In the genomic region with DNA sequence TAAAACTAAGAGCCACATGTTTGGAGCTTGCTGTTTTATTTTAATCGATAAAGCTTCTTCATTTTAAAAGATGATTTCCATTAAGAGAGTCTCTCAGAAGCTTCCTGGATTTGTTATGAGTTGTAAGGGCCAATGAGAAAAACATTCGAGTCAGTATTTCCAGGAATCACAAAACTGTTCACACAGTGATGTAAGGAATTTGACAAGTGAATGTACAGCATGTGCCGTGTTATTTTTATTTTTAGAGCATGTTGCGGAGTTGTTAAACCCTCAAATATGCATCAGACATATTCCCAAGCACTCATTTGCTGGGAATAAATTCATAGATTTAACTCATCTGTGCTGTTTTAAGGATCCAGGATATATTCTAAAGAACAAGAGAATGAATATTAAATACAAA, we compare ENCODE assay signal across 6 cellular contexts.
DNase-seq lines count a peak whose midpoint lies in the region; ATAC-seq, FAIRE-seq and TF ChIP-seq lines count a peak whose summit lies in the region.
"Not testable (repeated sequence)": the region's sequence is repeated elsewhere in the genome, so short reads cannot be mapped to it uniquely, and the experiment has no call there.

No MANE protein-coding gene starts in this region.

- intact Hi-C loops in Right ventricle myocardium superior (cut with DNase I); left ventricle myocardium inferior (cut with micrococcal nuclease): not testable (repeated sequence)

- TF ChIP-seq CTCF in A549 (IDR thresholded peaks at IDR 0.05); brain microvascular endothelial cell (IDR thresholded peaks at IDR 0.05; ENCODE audit: low read depth, low read length, missing control alignments); coronary artery (IDR thresholded peaks at IDR 0.05); left ventricle myocardium inferior (IDR thresholded peaks at IDR 0.05; ENCODE audit: borderline replicate concordance); thoracic aorta (IDR thresholded peaks at IDR 0.05): not testable (repeated sequence)

- not testable (repeated sequence) for TF ChIP-seq EP300 in A549 (IDR thresholded peaks at IDR 0.05)

- POLR2A ChIA-PET in A549 (lab: Yijun Ruan, JAX), result not testable (repeated sequence)

- CTCF ChIA-PET in A549 (lab: Yijun Ruan, JAX), result not testable (repeated sequence)

- FAIRE-seq in A549 (lab: Jason Lieb, UNC), result peak; percentile 65

- H3K4me1 ChIP-seq in A549; left ventricle myocardium inferior; thoracic aorta (ENCODE audit: control insufficient read depth in 1 of 2, low read depth in 2 of 2): not testable (repeated sequence)

- in situ Hi-C loops in brain microvascular endothelial cell (cut with HindIII; ENCODE audit: low pct_ligation_motif_present, low sequenced_read_pairs), result not testable (repeated sequence)

- H3K27ac ChIP-seq in A549, brain microvascular endothelial cell: not testable (repeated sequence)
- H3K27ac ChIP-seq in coronary artery (peak overlapping the region; percentile 46 to 72), left ventricle myocardium inferior (replicated peaks) (peak overlapping the region; percentile 41), thoracic aorta (peak overlapping the region; percentile 35 to 43)

- not testable (repeated sequence) for ATAC-seq in A549; thoracic aorta (ENCODE audit: insufficient number of reproducible peaks, low FRiP score, low read depth)
- ATAC-seq in Right ventricle myocardium superior (ENCODE audit: poor library complexity), result peak; percentile 75

- whole genome bisulfite sequencing in A549 (ENCODE audit: missing lambda C conversion rate), result 29% methylated on average over 4 of the region's 4 CpGs

- not testable (repeated sequence) for DNase-seq in A549 (ENCODE audit: low read depth in 1 of 2, low spot score in 1 of 2); coronary artery (ENCODE audit: low spot score); Right ventricle myocardium superior; left ventricle myocardium inferior; thoracic aorta (ENCODE audit: low spot score)
- peak; percentile 7 for DNase-seq in brain microvascular endothelial cell

- not testable (repeated sequence) for TF ChIP-seq RAD21 in A549 (conservative IDR thresholded peaks at IDR 0.05 in 1 of 2, IDR thresholded peaks at IDR 0.05 in 1 of 2)

- H3K36me3 ChIP-seq in brain microvascular endothelial cell (replicated peaks); left ventricle myocardium inferior; thoracic aorta: not testable (repeated sequence)

- H3K9me3 ChIP-seq in A549; left ventricle myocardium inferior (replicated peaks); thoracic aorta: not testable (repeated sequence)

- not testable (repeated sequence) for H3K4me3 ChIP-seq in A549; brain microvascular endothelial cell (ENCODE audit: low read depth, low read length); coronary artery; left ventricle myocardium inferior; thoracic aorta

- not testable (repeated sequence) for H3K4me2 ChIP-seq in A549

- H3K27me3 ChIP-seq in brain microvascular endothelial cell (replicated peaks); left ventricle myocardium inferior (ENCODE audit: low read depth); thoracic aorta (replicated peaks; ENCODE audit: insufficient read depth): not testable (repeated sequence)

- not testable (repeated sequence) for TF ChIP-seq POLR2A in A549 (IDR thresholded peaks at IDR 0.05; ENCODE audit: low read length)
